17 cellular contexts compared by ENCODE assay signal in genomic region chr1:33397994-33398393, GRCh38. TPM values are rescaled to one million over a fixed set of nuclear protein-coding genes. Genes with fewer than 3 reads are reported as not detected.
DNase-seq lines count a peak whose midpoint lies in the region; ATAC-seq, FAIRE-seq and TF ChIP-seq lines count a peak whose summit lies in the region.
"Had no signal": no experiment of that assay in that cellular context is flagged by ENCODE, and none has a peak within 500 bp of the region (broad histone marks: within the 10 kb centered on the region; RNA-seq: fewer than 3 reads in every experiment).

No MANE protein-coding gene starts in this region.

- peak; percentile 46 for DNase-seq in NCI-H2107 treated with DMSO at 0.1 percent for 48 hours (lab: John Stamatoyannopoulos, UW; ENCODE audit: unreplicated experiment)
- no peak for DNase-seq in NCI-H2107 (lab: John Stamatoyannopoulos, UW)
- DNase-seq in GM12891 (ENCODE audit: insufficient read length, low spot score): no peak
- DNase-seq in NCI-H69 (lab: John Stamatoyannopoulos, UW): peak; percentile 7
- peak; percentile 44 for DNase-seq in left kidney (ENCODE audit: low read depth, low spot score)
- DNase-seq in NCI-H524 treated with DMSO at 0.1 percent for 48 hours (lab: John Stamatoyannopoulos, UW): no peak
- DNase-seq in SKM-1 (lab: John Stamatoyannopoulos, UW; ENCODE audit: unreplicated experiment): no peak
- DNase-seq: NCI-H1092, NCI-H1436, NCI-H187 treated with DMSO at 0.1 percent for 48 hours, NCI-H2227 treated with DMSO at 0.1 percent for 48 hours, PC-9, RPMI8226, SHP77 treated with DMSO at 0.1 percent for 48 hours had no signal

- no peak for ATAC-seq in GM18505 (IDR thresholded peaks at IDR 0.05; ENCODE audit: unreplicated experiment)
- ATAC-seq: GM23338 had no signal

- peak; percentile 20 for FAIRE-seq in GM12891 (lab: Jason Lieb, UNC)
- FAIRE-seq: G401.6 had no signal

- TF ChIP-seq POLR2A in GM12891 (IDR thresholded peaks at IDR 0.05; ENCODE audit: low read depth, low read length): no peak
- no peak for TF ChIP-seq POLR2A in GM18505 (IDR thresholded peaks at IDR 0.05; ENCODE audit: borderline replicate concordance, extremely low read depth, insufficient read depth, insufficient read length)

TF ChIP-seq in GM12891, 5 proteins besides CTCF, POLR2A, EP300 and RAD21:
- TF ChIP-seq POU2F2 (IDR thresholded peaks at IDR 0.05; ENCODE audit: low read depth, low read length) (no peak), PAX5 (IDR thresholded peaks at IDR 0.05; ENCODE audit: insufficient read depth, low read length, severe bottlenecking) (no peak), SPI1 (IDR thresholded peaks at IDR 0.05; ENCODE audit: low read depth, low read length) (no peak)
TF ChIP-seq in GM12891: peak in this region for 0.

RNA-seq across cellular contexts. Expression of gene PHC2, which starts 32.9 kb away (rescaled TPM):
- 12.1 TPM for polyA plus RNA-seq in GM12891 (2012; ENCODE audit: low read depth, missing spikeins)

Comparison
In these comparisons a context has a peak if more than half of its experiments do, and no peak if none do; other contexts are left out.
1. DNase-seq: peak in NCI-H2107 treated with DMSO at 0.1 percent for 48 hours (single experiment), NCI-H69 (single experiment) and left kidney (single experiment); none in NCI-H2107 (single experiment), GM12891 (single experiment), NCI-H524 treated with DMSO at 0.1 percent for 48 hours (single experiment) and SKM-1 (single experiment).